12 cellular contexts compared by ENCODE assay signal in the genomic region with DNA sequence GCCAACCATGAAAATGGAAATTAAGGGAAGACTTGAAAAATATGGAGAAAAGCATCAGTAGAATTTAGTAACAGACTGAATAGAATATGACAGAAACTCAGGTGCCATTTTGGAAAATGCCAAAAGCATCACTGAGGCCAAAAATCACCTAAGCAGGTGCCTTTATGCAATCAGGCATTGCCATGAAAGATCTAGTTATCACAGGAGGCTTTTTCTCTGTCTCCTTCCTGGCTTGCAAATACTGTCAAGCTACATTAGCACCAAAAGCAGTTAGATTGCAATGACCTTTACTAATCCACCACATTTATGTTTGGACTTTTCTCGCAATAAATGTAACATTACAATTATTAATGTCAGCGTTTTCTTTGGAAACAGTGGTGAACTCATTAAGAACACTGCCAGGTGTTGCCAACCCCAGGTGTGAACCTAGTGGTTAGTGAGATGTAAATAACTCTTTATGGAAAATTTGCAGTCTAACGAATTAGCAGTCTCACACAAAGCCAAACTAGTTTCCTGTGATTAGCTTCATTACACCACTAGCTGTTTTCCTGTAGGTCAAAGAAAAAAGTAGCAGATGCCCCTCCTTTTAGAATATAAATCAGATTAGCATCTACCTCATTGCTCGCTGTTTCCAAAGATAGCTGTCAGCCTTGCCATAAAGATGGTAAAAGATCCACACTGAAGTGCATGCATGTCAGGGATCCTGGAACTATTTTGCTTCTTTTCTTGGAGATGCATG.
"Had no signal": no experiment of that assay in that cellular context is flagged by ENCODE, and none has a peak within 500 bp of the region (broad histone marks: within the 10 kb centered on the region; RNA-seq: fewer than 3 reads in every experiment).

No MANE protein-coding gene starts in this region.

- H2AFZ ChIP-seq: parathyroid adenoma had no signal

- H3K4me1 ChIP-seq: colonic mucosa, heart right ventricle, left ventricle myocardium inferior, parathyroid adenoma, thyroid gland had no signal

- ATAC-seq: activated naive CD8-positive, alpha-beta T cell treated with anti-CD3 and anti-CD28 coated beads, Interleukin-2, amount 50 U/mL, for 24 hours; heart right ventricle; WTC11 had no signal

- DNase-seq: activated CD4-positive, alpha-beta T cell treated with anti-CD3 and anti-CD28 coated beads for 48 hours; activated naive CD4-positive, alpha-beta T cell treated with Interleukin-2 at 50 U/mL for 16 hours; activated naive CD8-positive, alpha-beta T cell treated with anti-CD3 and anti-CD28 coated beads, Interleukin-2, amount 50 U/mL, for 24 hours; colonic mucosa; heart right ventricle; kidney; left ventricle myocardium inferior; stimulated activated CD4-positive, alpha-beta T cell treated with anti-CD3 and anti-CD28 coated beads, Interleukin-4, amount 100 ng/mL, for 4 hours; thyroid gland had no signal

- H3K9me3 ChIP-seq: colonic mucosa, heart right ventricle, left ventricle myocardium inferior, thyroid gland had no signal

- H3K36me3 ChIP-seq: cardiac muscle cell, colonic mucosa, heart right ventricle, left ventricle myocardium inferior, thyroid gland had no signal

- H3K27me3 ChIP-seq: cardiac muscle cell, colonic mucosa, thyroid gland had no signal

- H3K9ac ChIP-seq: parathyroid adenoma had no signal

- H3K4me3 ChIP-seq: cardiac muscle cell, colonic mucosa, heart right ventricle, left ventricle myocardium inferior, thyroid gland had no signal

- H3K27ac ChIP-seq: cardiac muscle cell, colonic mucosa, heart right ventricle, left ventricle myocardium inferior, parathyroid adenoma, thyroid gland had no signal

- H3K79me2 ChIP-seq: parathyroid adenoma had no signal
